1 cellular context compared by ENCODE assay signal in the genomic region with DNA sequence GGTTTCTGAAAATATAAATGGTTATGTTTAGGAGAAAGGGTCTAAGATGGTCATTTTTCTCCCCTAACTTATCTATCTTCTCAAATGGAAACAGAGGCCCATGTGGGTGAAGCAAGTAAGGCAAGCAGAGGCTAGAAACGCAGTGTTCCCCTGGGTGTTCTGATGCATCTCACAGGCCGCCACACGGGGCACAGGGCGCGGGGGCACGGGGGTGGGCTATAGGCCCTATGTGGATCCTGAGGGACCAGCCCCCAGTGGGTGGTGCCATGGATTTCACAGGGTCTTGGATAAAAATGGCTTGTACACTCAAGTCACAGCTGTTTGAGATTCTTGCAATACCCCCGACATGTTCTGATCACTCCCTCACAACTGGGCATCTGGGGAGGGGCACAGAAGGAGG.
TF ChIP-seq lines count a peak whose summit lies in the region.

No MANE protein-coding gene starts in this region.

TF ChIP-seq in endothelial cell of umbilical vein, 7 proteins besides CTCF, POLR2A, EP300 and RAD21:
- TF ChIP-seq, protein P1, sequence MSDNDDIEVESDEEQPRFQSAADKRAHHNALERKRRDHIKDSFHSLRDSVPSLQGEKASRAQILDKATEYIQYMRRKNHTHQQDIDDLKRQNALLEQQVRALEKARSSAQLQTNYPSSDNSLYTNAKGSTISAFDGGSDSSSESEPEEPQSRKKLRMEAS (IDR thresholded peaks at IDR 0.05; ENCODE audit: insufficient read depth, insufficient read length), result no peak
- TF ChIP-seq FOS (IDR thresholded peaks at IDR 0.05; ENCODE audit: borderline replicate concordance, insufficient read depth, low read length) (no peak), MYC (IDR thresholded peaks at IDR 0.05; ENCODE audit: low read depth, low read length) (no peak), EZH2 (IDR thresholded peaks at IDR 0.05; ENCODE audit: borderline replicate concordance, low read depth, low read length, severe bottlenecking) (no peak), POLR2AphosphoS5 (IDR thresholded peaks at IDR 0.05; ENCODE audit: insufficient read depth, low read depth, low read length) (no peak), GATA2 (IDR thresholded peaks at IDR 0.05; ENCODE audit: insufficient read depth, insufficient read length, low read depth, low read length) (no peak), JUN (IDR thresholded peaks at IDR 0.05; ENCODE audit: borderline replicate concordance, insufficient read depth, insufficient read length, low read depth) (no peak)
